In the genomic region with DNA sequence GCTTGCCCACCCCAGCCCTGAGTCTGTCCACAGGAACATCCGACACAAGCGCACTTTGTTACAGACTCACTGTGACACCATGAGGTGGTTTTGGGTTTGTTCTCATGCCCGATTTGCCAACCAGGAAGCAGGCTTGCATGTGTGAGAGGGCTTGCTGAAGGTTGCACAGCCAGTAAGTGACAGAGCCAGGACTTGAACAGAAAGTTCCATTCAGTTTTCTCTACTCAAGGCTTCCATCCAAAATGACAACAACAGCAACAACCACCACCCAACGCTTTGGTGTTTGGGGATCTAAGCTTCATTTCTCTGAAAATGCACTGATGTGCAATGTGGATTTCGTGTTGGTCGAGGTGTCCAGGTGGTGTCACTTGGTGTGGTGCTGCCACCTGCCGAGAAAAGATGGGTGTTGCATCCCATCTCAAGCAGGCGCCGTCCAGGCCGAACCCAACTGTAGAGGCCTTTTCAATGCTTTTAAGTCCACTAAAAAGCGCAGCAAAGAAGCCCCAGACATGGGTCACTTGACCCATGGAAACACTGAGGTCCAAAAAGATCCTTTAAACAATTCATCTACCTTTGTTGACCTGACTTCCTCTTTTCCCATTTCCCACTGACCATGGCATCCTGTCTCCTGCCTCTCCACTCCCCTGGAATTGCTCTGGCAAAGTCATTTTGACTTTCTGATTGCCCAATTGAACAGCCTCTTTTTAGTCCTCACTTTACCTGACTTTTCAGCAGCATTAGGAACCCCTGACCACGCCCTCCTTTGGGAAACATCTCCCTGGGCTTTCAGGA, we compare ENCODE assay signal across 1 cellular context.
TF ChIP-seq lines count a peak whose summit lies in the region.

No MANE protein-coding gene starts in this region.

TF ChIP-seq in SK-N-SH treated with all-trans-retinoic acid at 6 μM for 48 hours, 23 proteins besides CTCF, POLR2A, EP300 and RAD21 (continued from another document):
- no peak for TF ChIP-seq ZNF70 (CRISPR knock-in tag; IDR thresholded peaks at IDR 0.05)
- TF ChIP-seq CSDC2 (CRISPR knock-in tag; IDR thresholded peaks at IDR 0.05) = no peak
- TF ChIP-seq BACH2 (CRISPR knock-in tag; IDR thresholded peaks at IDR 0.05; ENCODE audit: borderline replicate concordance) = no peak
TF ChIP-seq in SK-N-SH treated with all-trans-retinoic acid at 6 μM for 48 hours: peak in this region for 0.
